In genomic region chr1:160400284-160400645, GRCh38 we compare ENCODE assay signal across 8 cellular contexts. TPM values are rescaled to one million over a fixed set of nuclear protein-coding genes. Genes with fewer than 3 reads are reported as not detected.
DNase-seq lines count a peak whose midpoint lies in the region; ATAC-seq, FAIRE-seq and TF ChIP-seq lines count a peak whose summit lies in the region.

Gene VANGL2, plus strand, starts transcription at chr1:160400564. Its CDS starts 15,274 bp downstream, at chr1:160415838.

- peak; percentile 100 for TF ChIP-seq EP300 in SK-N-SH (IDR thresholded peaks at IDR 0.05; ENCODE audit: borderline replicate concordance in 1 of 2, low read depth in 1 of 2, low read length in 1 of 2)

- CTCF ChIA-PET in BJ (lab: Yijun Ruan, JAX) (no interaction called here), SK-N-SH (lab: Yijun Ruan, JAX) (interaction anchor here (0.9 kb wide), 1 partner anchor 10 kb away, joined by 3 read pairs; no protein-coding TSS in a partner anchor)

- H3K27me3 ChIP-seq in BJ (ENCODE audit: control insufficient read depth, insufficient read depth, low read length) (peaks cover 29% of the 10 kb centered on the region), SK-N-SH (ENCODE audit: insufficient read depth) (no peaks in the 10 kb centered on the region; the same call in 1 of the 2 replicates), small intestine (ENCODE audit: control insufficient read depth in 2 of 2, insufficient read depth in 2 of 2, low read length in 2 of 2) (no peaks in the 10 kb centered on the region)

- no peak for TF ChIP-seq CTCF in BJ (IDR thresholded peaks at IDR 0.05; ENCODE audit: insufficient read depth, low read depth, low read length)
- no peak for TF ChIP-seq CTCF in SK-N-SH (IDR thresholded peaks at IDR 0.05)

- ATAC-seq in HG03045 (IDR thresholded peaks at IDR 0.05; ENCODE audit: unreplicated experiment): no peak

- no peaks in the 10 kb centered on the region for H3K9me2 ChIP-seq in SK-N-SH

- no peaks in the 10 kb centered on the region for H4K20me1 ChIP-seq in SK-N-SH (ENCODE audit: insufficient read depth)

- H3K4me1 ChIP-seq in SK-N-SH (ENCODE audit: control insufficient read depth in 1 of 2, insufficient read depth in 2 of 2, low read depth in 1 of 2, low read length in 1 of 2) (peaks cover 0 to 34% of the 10 kb centered on the region in 2 experiments; a peak in 2 of 4 replicates), small intestine (ENCODE audit: control insufficient read depth in 2 of 2, insufficient read depth in 1 of 2, low read depth in 1 of 2, low read length in 1 of 2) (peaks cover 2 to 3% of the 10 kb centered on the region in 2 donors)

- peak within 1 kb of the TSS; percentile 34 to 87; a peak in 3 of 4 replicates for H3K27ac ChIP-seq in SK-N-SH (ENCODE audit: low read depth in 2 of 2, low read length in 1 of 2)
- H3K27ac ChIP-seq in small intestine (ENCODE audit: low read depth in 1 of 2, low read length in 1 of 2): no peak within 1 kb of the TSS

- peak within 1 kb of the TSS; percentile 92 for H3K9ac ChIP-seq in SK-N-SH

- peak within 1 kb of the TSS; percentile 86 for H3K4me2 ChIP-seq in SK-N-SH

- TF ChIP-seq RAD21 in SK-N-SH (IDR thresholded peaks at IDR 0.05; ENCODE audit: low read length): no peak

- no peak for FAIRE-seq in small intestine (lab: Jason Lieb, UNC)

- H3K9me3 ChIP-seq in SK-N-SH: no peaks in the 10 kb centered on the region
- no peaks in the 10 kb centered on the region for H3K9me3 ChIP-seq in small intestine (ENCODE audit: control insufficient read depth, low read depth)

- H3K79me2 ChIP-seq in SK-N-SH (ENCODE audit: insufficient read depth): no peaks in the 10 kb centered on the region

- H3F3A ChIP-seq in SK-N-SH (replicated peaks; ENCODE audit: insufficient read depth): no peaks in the 10 kb centered on the region

- H3K4me3 ChIP-seq in BJ (ENCODE audit: low read depth, low read length) (peak within 1 kb of the TSS; percentile 27), SK-N-SH (ENCODE audit: low read depth in 2 of 2, low read length in 1 of 2) (peak within 1 kb of the TSS; percentile 95 to 97), small intestine (ENCODE audit: low read depth in 1 of 2, low read length in 2 of 2) (peak within 1 kb of the TSS; percentile 72 to 75)

- DNase-seq in BJ (ENCODE audit: low read depth): no peak
- peak; percentile 29 for DNase-seq in HT-29 (ENCODE audit: low spot score)
- peak; percentile 95 for DNase-seq in SK-N-SH
- peak; percentile 14 for DNase-seq in central memory CD4-positive, alpha-beta T cell
- DNase-seq in islet precursor cell: peak; percentile 92
- DNase-seq in small intestine: peak; percentile 60
- DNase-seq in effector CD4-positive, alpha-beta T cell: no peak

- POLR2A ChIA-PET in BJ (lab: Charles Lee): no interaction called here
- POLR2A ChIA-PET in SK-N-SH (lab: Yijun Ruan, JAX): interaction anchor here (0.7 to 1.0 kb wide), 2 partner anchors 138 to 192 kb away, joined by 3 to 4 read pairs; partner anchors contain the start of gene DCAF8

- peak within 1 kb of the TSS; percentile 96 for H2AFZ ChIP-seq in SK-N-SH (ENCODE audit: low read depth)

- 3% methylated on average over 21 of the region's 32 CpGs for WGBS in SK-N-SH (ENCODE audit: low lambda C conversion rate)
- 0 to 1% (median 1%) methylated on average over 12 to 28 of the region's 32 CpGs for WGBS in small intestine, 3 donors

- no peaks in the 10 kb centered on the region for H3K36me3 ChIP-seq in BJ (ENCODE audit: control insufficient read depth, insufficient read depth, low read length)
- no peaks in the 10 kb centered on the region for H3K36me3 ChIP-seq in SK-N-SH (replicated peaks in 1 of 2; ENCODE audit: control insufficient read depth in 1 of 2, insufficient read depth in 2 of 2, low read length in 1 of 2)
- H3K36me3 ChIP-seq in small intestine (ENCODE audit: control insufficient read depth in 2 of 2, insufficient read depth in 2 of 2, low read length in 2 of 2): no peaks in the 10 kb centered on the region

TF ChIP-seq in SK-N-SH, 30 proteins besides CTCF, POLR2A, EP300 and RAD21 (continues in another document):
- TF ChIP-seq JUND (IDR thresholded peaks at IDR 0.05) (peak; percentile 61), ELF1 (IDR thresholded peaks at IDR 0.05) (no peak), MXI1 (IDR thresholded peaks at IDR 0.05; ENCODE audit: low read depth, low read length) (peak; percentile 56; the same call in 1 of the 2 replicates), RFX5 (IDR thresholded peaks at IDR 0.05; ENCODE audit: low read length) (no peak), SIN3A (IDR thresholded peaks at IDR 0.05; ENCODE audit: borderline replicate concordance, low read depth, low read length) (peak; percentile 68; the same call in 1 of the 2 replicates), YY1 (IDR thresholded peaks at IDR 0.05; ENCODE audit: low read depth) (peak; percentile 47; the same call in 1 of the 2 replicates), SMC3 (IDR thresholded peaks at IDR 0.05; ENCODE audit: low read depth, low read length) (no peak), NFIC (IDR thresholded peaks at IDR 0.05; ENCODE audit: borderline replicate concordance) (no peak), GATA2 (CRISPR knock-in tag; IDR thresholded peaks at IDR 0.05) (peak; percentile 27; the same call in 1 of the 2 replicates), GABPA (IDR thresholded peaks at IDR 0.05; ENCODE audit: low read depth) (no peak), FOXJ3 (CRISPR knock-in tag; IDR thresholded peaks at IDR 0.05) (no peak), NRF1 (IDR thresholded peaks at IDR 0.05; ENCODE audit: low read depth, low read length) (no peak), RXRA (IDR thresholded peaks at IDR 0.05; ENCODE audit: borderline replicate concordance, low read depth) (no peak), CHD2 (IDR thresholded peaks at IDR 0.05; ENCODE audit: low read length, partially characterized antibody) (peak; percentile 68), ZBTB33 (IDR thresholded peaks at IDR 0.05; ENCODE audit: borderline replicate concordance, low read depth) (peak; percentile 95), RCOR1 (IDR thresholded peaks at IDR 0.05; ENCODE audit: low read length) (peak; percentile 29; the same call in 1 of the 2 replicates)
- TF ChIP-seq, protein P1, sequence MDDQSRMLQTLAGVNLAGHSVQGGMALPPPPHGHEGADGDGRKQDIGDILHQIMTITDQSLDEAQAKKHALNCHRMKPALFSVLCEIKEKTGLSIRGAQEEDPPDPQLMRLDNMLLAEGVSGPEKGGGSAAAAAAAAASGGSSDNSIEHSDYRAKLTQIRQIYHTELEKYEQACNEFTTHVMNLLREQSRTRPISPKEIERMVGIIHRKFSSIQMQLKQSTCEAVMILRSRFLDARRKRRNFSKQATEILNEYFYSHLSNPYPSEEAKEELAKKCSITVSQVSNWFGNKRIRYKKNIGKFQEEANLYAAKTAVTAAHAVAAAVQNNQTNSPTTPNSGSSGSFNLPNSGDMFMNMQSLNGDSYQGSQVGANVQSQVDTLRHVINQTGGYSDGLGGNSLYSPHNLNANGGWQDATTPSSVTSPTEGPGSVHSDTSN (IDR thresholded peaks at IDR 0.05): no peak
- TF ChIP-seq, protein P2, sequence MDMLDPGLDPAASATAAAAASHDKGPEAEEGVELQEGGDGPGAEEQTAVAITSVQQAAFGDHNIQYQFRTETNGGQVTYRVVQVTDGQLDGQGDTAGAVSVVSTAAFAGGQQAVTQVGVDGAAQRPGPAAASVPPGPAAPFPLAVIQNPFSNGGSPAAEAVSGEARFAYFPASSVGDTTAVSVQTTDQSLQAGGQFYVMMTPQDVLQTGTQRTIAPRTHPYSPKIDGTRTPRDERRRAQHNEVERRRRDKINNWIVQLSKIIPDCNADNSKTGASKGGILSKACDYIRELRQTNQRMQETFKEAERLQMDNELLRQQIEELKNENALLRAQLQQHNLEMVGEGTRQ (IDR thresholded peaks at IDR 0.05; ENCODE audit: borderline replicate concordance, low read depth, low read length): no peak
- TF ChIP-seq, protein P3, sequence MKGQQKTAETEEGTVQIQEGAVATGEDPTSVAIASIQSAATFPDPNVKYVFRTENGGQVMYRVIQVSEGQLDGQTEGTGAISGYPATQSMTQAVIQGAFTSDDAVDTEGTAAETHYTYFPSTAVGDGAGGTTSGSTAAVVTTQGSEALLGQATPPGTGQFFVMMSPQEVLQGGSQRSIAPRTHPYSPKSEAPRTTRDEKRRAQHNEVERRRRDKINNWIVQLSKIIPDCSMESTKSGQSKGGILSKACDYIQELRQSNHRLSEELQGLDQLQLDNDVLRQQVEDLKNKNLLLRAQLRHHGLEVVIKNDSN (IDR thresholded peaks at IDR 0.05; ENCODE audit: borderline replicate concordance, low read depth): no peak
- TF ChIP-seq, protein P4, sequence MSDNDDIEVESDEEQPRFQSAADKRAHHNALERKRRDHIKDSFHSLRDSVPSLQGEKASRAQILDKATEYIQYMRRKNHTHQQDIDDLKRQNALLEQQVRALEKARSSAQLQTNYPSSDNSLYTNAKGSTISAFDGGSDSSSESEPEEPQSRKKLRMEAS (IDR thresholded peaks at IDR 0.05; ENCODE audit: low read depth): 0 out of 2 replicates have a peak, but pooled peaks have one; percentile 17

RNA-seq across cellular contexts. Expression of gene VANGL2, which starts in this region (rescaled TPM):
- polyA plus RNA-seq in BJ (2011; rRNA removed): 0.23 and 0.33 TPM in 2 replicates
- 0.10 and 0.14 TPM in 2 replicates for polyA minus RNA-seq in BJ (2011; rRNA and poly(A)+ RNA removed)
- total RNA-seq in HT-29 (2014; rRNA removed; shearing (Covaris generic)): 1.5 and 1.6 TPM in 2 replicates
- polyA plus RNA-seq in SK-N-SH (2012; rRNA removed): 13.4 and 17.5 TPM in 2 replicates
- 9.1 and 11.0 TPM in 2 replicates for polyA plus RNA-seq in SK-N-SH (2012; cell fraction: cytosol; rRNA removed)
- 26.6 and 32.0 TPM in 2 replicates for polyA plus RNA-seq in SK-N-SH (2012; cell fraction: nucleus; rRNA removed)
- 1 to 10 TPM in 1 of 3 donors, under 1 TPM in 2; 0.27 to 5.4 (median 0.67) TPM for polyA plus RNA-seq in small intestine

Comparison
In these comparisons a context has a peak if more than half of its experiments do, and no peak if none do; other contexts are left out.
1. DNase-seq: peak in HT-29 (single experiment), SK-N-SH (single experiment), central memory CD4-positive, alpha-beta T cell (single experiment), islet precursor cell (single experiment) and small intestine (single experiment); none in BJ (single experiment) and effector CD4-positive, alpha-beta T cell (single experiment).
2. H3K4me3 ChIP-seq: peak in every context shown above with its lines; median percentile 96 in SK-N-SH; 74 in small intestine; 27 in BJ.
3. H3K27ac ChIP-seq: peak in SK-N-SH (2 of 2); none in small intestine (0 of 2).